In the genomic region with DNA sequence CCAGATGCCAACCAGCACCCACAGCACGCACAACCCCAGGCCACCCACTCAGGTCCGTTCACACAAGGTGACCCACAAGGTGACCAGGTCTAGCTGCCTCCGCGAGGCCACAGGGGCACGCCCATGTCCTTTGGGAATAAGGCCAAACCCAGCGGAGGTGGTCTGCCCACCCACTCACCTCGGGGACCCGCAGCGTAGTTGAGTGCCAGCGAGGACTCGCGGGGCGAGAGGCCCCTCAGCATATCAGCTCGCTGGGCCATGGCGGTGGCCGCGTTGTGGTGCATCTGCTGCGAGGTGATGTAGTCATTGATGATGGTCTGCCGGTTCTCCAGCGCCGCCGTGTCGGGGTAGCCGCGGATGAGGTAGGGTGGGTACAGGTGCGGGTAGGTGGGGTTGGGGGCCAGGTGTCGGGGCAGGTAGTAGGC, we compare ENCODE assay signal across 9 cellular contexts. TPM values are rescaled to one million over a fixed set of nuclear protein-coding genes. Genes with fewer than 3 reads are reported as not detected.
"Had no signal": no experiment of that assay in that cellular context is flagged by ENCODE, and none has a peak within 500 bp of the region (broad histone marks: within the 10 kb centered on the region; RNA-seq: fewer than 3 reads in every experiment).

No MANE protein-coding gene starts in this region.

- DNase-seq: H9, HCEC 1CT, IMR-90, KBM-7 had no signal

- H3K27ac ChIP-seq: KMS-11 had no signal

- H3K4me3 ChIP-seq: GM23338 had no signal

- H3K9ac ChIP-seq: KMS-11 had no signal

- H2AFZ ChIP-seq: GM23338 had no signal

- FAIRE-seq: H1, H54 had no signal

- H3K4me2 ChIP-seq: GM23338, KMS-11 had no signal

- ATAC-seq: GM23338 had no signal

RNA-seq across cellular contexts. Expression of a gene that starts 46.8 kb away (rescaled TPM):
- total RNA-seq: HT-29, IMR-90 had no signal
- polyA plus RNA-seq: IMR-90 had no signal
